8 cellular contexts compared by ENCODE assay signal in genomic region chr3:48897401-48898376, GRCh38.
DNase-seq lines count a peak whose midpoint lies in the region; ATAC-seq and TF ChIP-seq lines count a peak whose summit lies in the region.

No MANE protein-coding gene starts in this region.

- POLR2A ChIA-PET in GM10248 (lab: Yijun Ruan, JAX): interaction anchor here (0.5 to 1.0 kb wide), 5 partner anchors 18 to 1607 kb away, joined by 3 to 9 read pairs (median 3); no protein-coding TSS in a partner anchor

- H3K27ac ChIP-seq in VCaP (peak overlapping the region; percentile 50; the same call in 1 of the 2 replicates), rectal smooth muscle tissue (ENCODE audit: low read depth, low read length) (peak overlapping the region; percentile 75)

- H3K4me3 ChIP-seq in AG10803 (ENCODE audit: low read length) (peak overlapping the region; percentile 88), foreskin fibroblast (ENCODE audit: low read depth in 1 of 2, low read length in 2 of 2) (peak overlapping the region; percentile 74 to 83), rectal smooth muscle tissue (ENCODE audit: low read length) (peak overlapping the region; percentile 83)

- ATAC-seq in GM21737 (IDR thresholded peaks at IDR 0.05; ENCODE audit: unreplicated experiment) (peak; percentile 3), GM18873 (IDR thresholded peaks at IDR 0.05; ENCODE audit: low FRiP score, unreplicated experiment) (no peak), GM19395 (IDR thresholded peaks at IDR 0.05; ENCODE audit: unreplicated experiment) (no peak)

- CTCF ChIA-PET in GM10248 (lab: Yijun Ruan, JAX): interaction anchor here (1.0 to 2.2 kb wide), 5 partner anchors 9 to 162 kb away, joined by 3 to 11 read pairs (median 3); partner anchors contain the start of gene ARIH2

- no peak overlapping the region for H3K9ac ChIP-seq in rectal smooth muscle tissue (ENCODE audit: low read length)

- no peaks in the 10 kb centered on the region for H3K27me3 ChIP-seq in rectal smooth muscle tissue (ENCODE audit: control insufficient read depth, insufficient read depth, low read length)

- H3K4me1 ChIP-seq in rectal smooth muscle tissue (ENCODE audit: control insufficient read depth, insufficient read depth, low read length): no peaks in the 10 kb centered on the region

- DNase-seq in AG10803 (ENCODE audit: low read depth): peak; percentile 12
- DNase-seq in foreskin fibroblast: peak in 1 of 2 donors; percentile 30
- DNase-seq in GM10248 (ENCODE audit: extremely low spot score): no peak

- TF ChIP-seq CTCF in AG10803 (conservative IDR thresholded peaks at IDR 0.05; ENCODE audit: low read length) (no peak), VCaP (conservative IDR thresholded peaks at IDR 0.05) (no peak), foreskin fibroblast (IDR thresholded peaks at IDR 0.05; ENCODE audit: low read depth, low read length) (no peak), GM10248 (IDR thresholded peaks at IDR 0.05; ENCODE audit: control extremely low read depth, extremely low read depth, low read depth, missing control alignments) (no peak)

- H3K36me3 ChIP-seq in rectal smooth muscle tissue (ENCODE audit: control insufficient read depth, insufficient read depth, low read length): no peaks in the 10 kb centered on the region
